8 cellular contexts compared by ENCODE assay signal in genomic region chr17:76272541-76273434, GRCh38. TPM values are rescaled to one million over a fixed set of nuclear protein-coding genes. Genes with fewer than 3 reads are reported as not detected.
DNase-seq lines count a peak whose midpoint lies in the region; ATAC-seq and TF ChIP-seq lines count a peak whose summit lies in the region.

No MANE protein-coding gene starts in this region.

- peaks cover 5 to 9% of the 10 kb centered on the region in 2 donors for H3K36me3 ChIP-seq in psoas muscle (ENCODE audit: insufficient read depth in 1 of 2, low read depth in 1 of 2)

- ATAC-seq in activated CD8-positive, alpha-beta memory T cell treated with anti-CD3 and anti-CD28 coated beads, Interleukin-2, amount 10 ng/mL, durations not matched to agents 7 days and 5 days: peak; percentile 11
- ATAC-seq in HG03460 (IDR thresholded peaks at IDR 0.05; ENCODE audit: unreplicated experiment): peak; percentile 12
- peak; percentile 2 to 16 (median 8) for ATAC-seq in psoas muscle
- ATAC-seq in WTC11: no peak

- peaks cover 35% of the 10 kb centered on the region for H3K36me3 Mint-ChIP-seq in activated CD8-positive, alpha-beta memory T cell treated with anti-CD3 and anti-CD28 coated beads, Interleukin-2, amount 10 ng/mL, durations not matched to agents 7 days and 5 days
- peaks cover 5% of the 10 kb centered on the region; the same call in 1 of the 2 replicates for H3K36me3 Mint-ChIP-seq in WTC11

- no peaks in the 10 kb centered on the region for H3K9me3 ChIP-seq in psoas muscle

- peak; percentile 74 for DNase-seq in activated CD8-positive, alpha-beta memory T cell treated with anti-CD3 and anti-CD28 coated beads, Interleukin-2, amount 10 ng/mL, durations not matched to agents 7 days and 5 days
- DNase-seq in activated CD8-positive, alpha-beta memory T cell treated with anti-CD3 and anti-CD28 coated beads, Interleukin-2, amount 50 U/mL, for 4 hours: no peak
- DNase-seq in caudate nucleus (lab: John Stamatoyannopoulos, UW) (no peak), psoas muscle (no peak), HCEC 1CT (no peak), DMS153 (lab: John Stamatoyannopoulos, UW) (no peak), WTC11 (ENCODE audit: low spot score) (no peak)

- peaks cover 50% of the 10 kb centered on the region for H3K4me1 Mint-ChIP-seq in activated CD8-positive, alpha-beta memory T cell treated with anti-CD3 and anti-CD28 coated beads, Interleukin-2, amount 10 ng/mL, durations not matched to agents 7 days and 5 days
- H3K4me1 Mint-ChIP-seq in WTC11: peaks cover 22% of the 10 kb centered on the region

- WGBS in psoas muscle, 3 donors: 54 to 69% (median 57%) methylated on average over 18 to 19 of the region's 19 CpGs

- peak overlapping the region; percentile 99 for H3K27ac Mint-ChIP-seq in activated CD8-positive, alpha-beta memory T cell treated with anti-CD3 and anti-CD28 coated beads, Interleukin-2, amount 10 ng/mL, durations not matched to agents 7 days and 5 days
- no peak overlapping the region for H3K27ac Mint-ChIP-seq in WTC11

- intact Hi-C loops in psoas muscle (cut with DNase I): loop anchor here in 1 of 2 donors (5.0 kb wide), 1 partner anchor 80 kb away; no protein-coding TSS in a partner anchor

- H3K4me3 ChIP-seq in psoas muscle: peak overlapping the region; percentile 47

- TF ChIP-seq CTCF in psoas muscle (IDR thresholded peaks at IDR 0.05) (no peak), WTC11 (IDR thresholded peaks at IDR 0.05) (no peak)

- no peaks in the 10 kb centered on the region for H3K9me3 Mint-ChIP-seq in activated CD8-positive, alpha-beta memory T cell treated with anti-CD3 and anti-CD28 coated beads, Interleukin-2, amount 10 ng/mL, durations not matched to agents 7 days and 5 days (ENCODE audit: low read depth)
- H3K9me3 Mint-ChIP-seq in WTC11: no peaks in the 10 kb centered on the region

- H3K27ac ChIP-seq in caudate nucleus (ENCODE audit: low read depth, low read length): peak overlapping the region; percentile 36
- H3K27ac ChIP-seq in psoas muscle: peak overlapping the region; percentile 94

- peaks cover 57% of the 10 kb centered on the region for H3K4me1 ChIP-seq in psoas muscle

- no peaks in the 10 kb centered on the region for H3K27me3 Mint-ChIP-seq in activated CD8-positive, alpha-beta memory T cell treated with anti-CD3 and anti-CD28 coated beads, Interleukin-2, amount 10 ng/mL, durations not matched to agents 7 days and 5 days
- no peaks in the 10 kb centered on the region for H3K27me3 Mint-ChIP-seq in WTC11 (ENCODE audit: low read depth)

- H3K27me3 ChIP-seq in psoas muscle (ENCODE audit: insufficient read depth in 3 of 3, low read length in 2 of 3): no peaks in the 10 kb centered on the region

- CTCF ChIA-PET in activated CD8-positive, alpha-beta memory T cell treated with anti-CD3 and anti-CD28 coated beads, Interleukin-2, amount 10 ng/mL, durations not matched to agents 7 days and 5 days (lab: Charles Lee): interaction anchor here (0.7 to 7.0 kb wide), 16 partner anchors 10 to 170 kb away, joined by 3 to 83 read pairs (median 4); partner anchors contain the start of genes EXOC7 and PRPSAP1
- CTCF ChIA-PET in WTC11 (lab: Charles Lee): interaction anchor here (0.8 to 3.3 kb wide), 7 partner anchors 10 to 258 kb away, joined by 3 to 13 read pairs (median 5); no protein-coding TSS in a partner anchor

- POLR2A ChIA-PET in WTC11 (lab: Charles Lee): interaction anchor here (0.7 to 1.3 kb wide), 4 partner anchors 11 to 167 kb away, joined by 3 to 4 read pairs (median 3); no protein-coding TSS in a partner anchor

- H3K4me3 Mint-ChIP-seq in activated CD8-positive, alpha-beta memory T cell treated with anti-CD3 and anti-CD28 coated beads, Interleukin-2, amount 10 ng/mL, durations not matched to agents 7 days and 5 days: peak overlapping the region; percentile 92
- H3K4me3 Mint-ChIP-seq in WTC11: no peak overlapping the region

TF ChIP-seq in WTC11, 78 proteins besides CTCF, POLR2A, EP300 and RAD21:
- TF ChIP-seq ZNF396 (CRISPR knock-in tag; IDR thresholded peaks at IDR 0.05; ENCODE audit: borderline replicate concordance): no peak

RNA-seq across cellular contexts. Expression of gene UBALD2, which starts 7.6 kb away (rescaled TPM):
- 100 to 1,000 TPM; 260 to 406 TPM for total RNA-seq in activated CD8-positive, alpha-beta memory T cell treated with anti-CD3 and anti-CD28 coated beads, Interleukin-2, amount 10 ng/mL, durations not matched to agents 7 days and 5 days
- total RNA-seq in psoas muscle (100 to 1,000 TPM in 3 of 4 donors, 10 to 100 TPM in 1; 55.2 to 414 (median 183) TPM), WTC11 (2021) (24.4 to 30.3 TPM (median 28.2 TPM) in 3 replicates)
- polyA plus RNA-seq in psoas muscle: 100 to 1,000 TPM in 2 of 3 donors, 10 to 100 TPM in 1; 68.2 to 145 (median 120) TPM

RNA-seq across cellular contexts. Expression of gene RNF157, which starts 32.5 kb away (rescaled TPM):
- total RNA-seq in activated CD8-positive, alpha-beta memory T cell treated with anti-CD3 and anti-CD28 coated beads, Interleukin-2, amount 10 ng/mL, durations not matched to agents 7 days and 5 days: 100 to 1,000 TPM in 1 of 2 experiments, 10 to 100 TPM in 1; 73.0 to 148 TPM
- total RNA-seq in psoas muscle (10 to 100 TPM; 35.0 to 76.5 (median 60.0) TPM), WTC11 (2021) (11.2 to 15.1 TPM (median 13.7 TPM) in 3 replicates)
- polyA plus RNA-seq in psoas muscle: 10 to 100 TPM; 14.9 to 90.1 (median 73.9) TPM

RNA-seq across cellular contexts. Expression of gene QRICH2, which starts 35.3 kb away (rescaled TPM):
- total RNA-seq in activated CD8-positive, alpha-beta memory T cell treated with anti-CD3 and anti-CD28 coated beads, Interleukin-2, amount 10 ng/mL, durations not matched to agents 7 days and 5 days: 1 to 10 TPM; 3.8 to 5.8 TPM
- 1 to 10 TPM in 2 of 4 donors, under 1 TPM in 2; 0.69 to 1.5 (median 0.95) TPM for total RNA-seq in psoas muscle
- polyA plus RNA-seq in psoas muscle: 1 to 10 TPM in 2 of 3 donors, under 1 TPM in 1; 0.94 to 1.2 (median 1.1) TPM
- total RNA-seq in WTC11 (2021): 1.5 to 3.2 TPM (median 2.7 TPM) in 3 replicates
